ENCODE assay signal across 8 cellular contexts in genomic region chr12:6851921-6852650, GRCh38. TPM values are rescaled to one million over a fixed set of nuclear protein-coding genes. Genes with fewer than 3 reads are reported as not detected.
DNase-seq lines count a peak whose midpoint lies in the region; ATAC-seq, FAIRE-seq and TF ChIP-seq lines count a peak whose summit lies in the region.

A gene with protein sequence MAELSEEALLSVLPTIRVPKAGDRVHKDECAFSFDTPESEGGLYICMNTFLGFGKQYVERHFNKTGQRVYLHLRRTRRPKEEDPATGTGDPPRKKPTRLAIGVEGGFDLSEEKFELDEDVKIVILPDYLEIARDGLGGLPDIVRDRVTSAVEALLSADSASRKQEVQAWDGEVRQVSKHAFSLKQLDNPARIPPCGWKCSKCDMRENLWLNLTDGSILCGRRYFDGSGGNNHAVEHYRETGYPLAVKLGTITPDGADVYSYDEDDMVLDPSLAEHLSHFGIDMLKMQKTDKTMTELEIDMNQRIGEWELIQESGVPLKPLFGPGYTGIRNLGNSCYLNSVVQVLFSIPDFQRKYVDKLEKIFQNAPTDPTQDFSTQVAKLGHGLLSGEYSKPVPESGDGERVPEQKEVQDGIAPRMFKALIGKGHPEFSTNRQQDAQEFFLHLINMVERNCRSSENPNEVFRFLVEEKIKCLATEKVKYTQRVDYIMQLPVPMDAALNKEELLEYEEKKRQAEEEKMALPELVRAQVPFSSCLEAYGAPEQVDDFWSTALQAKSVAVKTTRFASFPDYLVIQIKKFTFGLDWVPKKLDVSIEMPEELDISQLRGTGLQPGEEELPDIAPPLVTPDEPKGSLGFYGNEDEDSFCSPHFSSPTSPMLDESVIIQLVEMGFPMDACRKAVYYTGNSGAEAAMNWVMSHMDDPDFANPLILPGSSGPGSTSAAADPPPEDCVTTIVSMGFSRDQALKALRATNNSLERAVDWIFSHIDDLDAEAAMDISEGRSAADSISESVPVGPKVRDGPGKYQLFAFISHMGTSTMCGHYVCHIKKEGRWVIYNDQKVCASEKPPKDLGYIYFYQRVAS (plus strand): TSS chr12:6852150. CDS start chr12:6852180, 30 bp downstream.

- H3K9me3 ChIP-seq in psoas muscle, result no peaks in the 10 kb centered on the region

- peak; percentile 62 for ATAC-seq in GM18499 (IDR thresholded peaks at IDR 0.05; ENCODE audit: insufficient read depth, unreplicated experiment)
- peak; percentile 70 for ATAC-seq in HG02943 (IDR thresholded peaks at IDR 0.05; ENCODE audit: low read depth, unreplicated experiment)
- peak; percentile 90 for ATAC-seq in left ventricle myocardium superior
- peak; percentile 89 to 91 (median 90) for ATAC-seq in psoas muscle

- intact Hi-C loops in T-helper 2 cell treated with Interferon-gamma antibody and Interleukin-4, amounts not matched to agents 100 ng/mL and 5 ng/mL, for 36 hours (cut with micrococcal nuclease), result loop anchor here (1.0 to 5.0 kb wide), 15 partner anchors 15 to 360 kb away; partner anchors contain the start of genes CHD4, COPS7A, EMG1 and GAPDH
- intact Hi-C loops in left ventricle myocardium superior (cut with micrococcal nuclease), result no loop called here
- intact Hi-C loops in psoas muscle (cut with DNase I), result no loop called here

- 0 to 1% (median 0%) methylated on average over 65 of the region's 65 CpGs for WGBS in psoas muscle, 3 donors

- no peaks in the 10 kb centered on the region for H3K27me3 ChIP-seq in psoas muscle (ENCODE audit: insufficient read depth in 3 of 3, low read length in 2 of 3)

- FAIRE-seq in urothelium cell line (lab: Jason Lieb, UNC), result peak; percentile 99

- H3K4me3 ChIP-seq in psoas muscle, result peak within 1 kb of the TSS; percentile 85

- no peak for TF ChIP-seq CTCF in psoas muscle (IDR thresholded peaks at IDR 0.05)

- H3K27ac ChIP-seq in psoas muscle, result peak within 1 kb of the TSS; percentile 98

- H3K36me3 ChIP-seq in psoas muscle (ENCODE audit: insufficient read depth in 1 of 2, low read depth in 1 of 2), result peaks cover 0 to 26% of the 10 kb centered on the region in 2 donors

- DNase-seq in NCI-H187 treated with DMSO at 0.1 percent for 48 hours (lab: John Stamatoyannopoulos, UW) (peak; percentile 92), anterior cingulate cortex (lab: John Stamatoyannopoulos, UW) (peak; percentile 96 to 100 (median 100)), left ventricle myocardium superior (peak; percentile 99), psoas muscle (peak; percentile 99 to 100), urothelium cell line (ENCODE audit: low spot score) (peak; percentile 99)

- H3K4me1 ChIP-seq in psoas muscle, result peaks cover 14% of the 10 kb centered on the region

RNA-seq across cellular contexts. Expression of the gene that starts here (rescaled TPM):
- total RNA-seq in T-helper 2 cell treated with Interferon-gamma antibody and Interleukin-4, amounts not matched to agents 100 ng/mL and 5 ng/mL, for 36 hours, result 126 and 138 TPM in 2 replicates
- 66.2 TPM for total RNA-seq in left ventricle myocardium superior
- 100 to 1,000 TPM in 3 of 4 donors, 10 to 100 TPM in 1; 98.1 to 127 (median 112) TPM for total RNA-seq in psoas muscle
- 10 to 100 TPM; 43.1 to 85.1 (median 49.5) TPM for polyA plus RNA-seq in psoas muscle

Comparison
In these comparisons a context has a peak if more than half of its experiments do, and no peak if none do; other contexts are left out.
1. Peak in every context shown above with its lines: DNase-seq, ATAC-seq, H3K4me3 ChIP-seq and H3K27ac ChIP-seq.